ENCODE assay signal across 20 cellular contexts in the genomic region with DNA sequence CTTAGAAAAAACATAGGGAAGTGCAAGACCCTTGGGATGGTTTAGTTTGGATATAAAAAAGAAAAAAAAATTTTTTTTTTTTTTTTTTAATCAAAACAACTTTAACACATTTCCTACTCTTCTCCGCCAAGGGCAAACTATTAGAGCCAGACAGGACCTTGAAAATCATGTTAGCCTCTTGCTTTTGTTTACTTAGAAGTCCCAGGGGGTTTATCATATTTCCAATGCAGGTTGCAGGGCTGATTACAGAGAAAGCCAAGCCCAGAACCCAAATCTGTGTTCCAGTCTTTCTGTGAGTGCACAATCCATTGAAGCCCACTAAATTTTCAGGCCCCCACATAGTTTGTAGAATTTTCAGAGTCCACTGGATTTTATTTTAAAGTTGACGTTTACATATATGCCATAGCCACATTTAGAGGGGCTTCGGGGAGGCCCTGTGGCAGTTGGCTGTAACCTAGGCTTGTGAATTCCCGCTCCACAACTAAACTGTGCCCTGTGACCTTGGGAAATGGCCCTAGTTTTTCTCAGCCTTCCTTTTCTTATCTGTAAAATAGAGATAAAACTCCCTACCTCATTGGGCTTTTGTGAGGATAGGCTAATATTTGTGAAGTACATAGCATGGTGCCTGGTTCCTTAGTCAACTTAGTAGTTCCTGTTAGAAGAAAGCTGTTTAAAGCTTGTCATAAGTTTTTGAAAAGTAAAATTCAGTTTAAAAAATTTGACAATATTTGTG. TPM values are rescaled to one million over a fixed set of nuclear protein-coding genes. Genes with fewer than 3 reads are reported as not detected.
DNase-seq lines count a peak whose midpoint lies in the region; ATAC-seq lines count a peak whose summit lies in the region.
"Had no signal": no experiment of that assay in that cellular context is flagged by ENCODE, and none has a peak within 500 bp of the region (broad histone marks: within the 10 kb centered on the region; RNA-seq: fewer than 3 reads in every experiment).

No MANE protein-coding gene starts in this region.

- no peak overlapping the region for H3K18ac ChIP-seq in mesendoderm (ENCODE audit: low read length)

- no peak overlapping the region for H2AK5ac ChIP-seq in mesendoderm (ENCODE audit: low read length)

- no peaks in the 10 kb centered on the region for H3K4me1 ChIP-seq in mesendoderm (ENCODE audit: control insufficient read depth, low read depth, low read length)
- H3K4me1 ChIP-seq: colonic mucosa, transverse colon had no signal

- no peaks in the 10 kb centered on the region for H3K36me3 Mint-ChIP-seq in effector memory CD8-positive, alpha-beta T cell (ENCODE audit: insufficient read depth)
- H3K36me3 Mint-ChIP-seq: natural killer cell treated with Interleukin-12 subunit alpha and Interleukin-12 subunit beta and Interleukin-15 and Interleukin-18, amount 100 ng/mL, for 72 hours had no signal

- H3K79me2 ChIP-seq in mesendoderm (ENCODE audit: control insufficient read depth, insufficient read depth, low read length): no peaks in the 10 kb centered on the region

- ATAC-seq in effector memory CD8-positive, alpha-beta T cell (replicated peaks): no peak
- ATAC-seq: activated T-cell treated with anti-CD3 and anti-CD28 coated beads, Interleukin-2, amount 50 U/mL, for 72 hours; CD8-positive, alpha-beta T cell; natural killer cell treated with Interleukin-12 subunit alpha and Interleukin-12 subunit beta and Interleukin-15 and Interleukin-18, amount 100 ng/mL, for 72 hours; stimulated activated naive B cell treated with anti-CD40 and anti-IgM and Interleukin-4, amounts not matched to agents 10 μg/mL and 1 μg/mL and 100 μg/mL, for 72 hours had no signal

- H3K4me1 Mint-ChIP-seq in effector memory CD8-positive, alpha-beta T cell (ENCODE audit: low read depth in 2 of 2): peaks cover 8 to 20% of the 10 kb centered on the region in 2 donors

- H3K4me3 ChIP-seq in mesendoderm (ENCODE audit: low read length): no peak overlapping the region
- H3K4me3 ChIP-seq: colonic mucosa, transverse colon had no signal

- peak overlapping the region; percentile 49 for H3K27ac ChIP-seq in caudate nucleus (ENCODE audit: low read depth, low read length)
- no peak overlapping the region for H3K27ac ChIP-seq in mesendoderm (ENCODE audit: low read depth, low read length)
- H3K27ac ChIP-seq: colonic mucosa, transverse colon had no signal

- H3K23ac ChIP-seq in mesendoderm (ENCODE audit: low read length): no peak overlapping the region

- H3K27me3 Mint-ChIP-seq in effector memory CD8-positive, alpha-beta T cell: no peaks in the 10 kb centered on the region
- H3K27me3 Mint-ChIP-seq: natural killer cell treated with Interleukin-12 subunit alpha and Interleukin-12 subunit beta and Interleukin-15 and Interleukin-18, amount 100 ng/mL, for 72 hours; stimulated activated naive B cell treated with anti-CD40 and anti-IgM and Interleukin-4, amounts not matched to agents 10 μg/mL and 1 μg/mL and 100 μg/mL, for 72 hours had no signal

- no peak overlapping the region for H3K56ac ChIP-seq in mesendoderm (ENCODE audit: low read length)

- WGBS in mesendoderm (ENCODE audit: extremely low coverage, insufficient coverage, low lambda C conversion rate): no CpG with 5 or more reads among the region's 4 CpGs

- H4K8ac ChIP-seq in mesendoderm (ENCODE audit: low read depth, low read length): no peak overlapping the region

- no peak overlapping the region for H3K4ac ChIP-seq in mesendoderm (ENCODE audit: low read depth, low read length)

- no peak overlapping the region for H2BK15ac ChIP-seq in mesendoderm (replicated peaks; ENCODE audit: low read depth)

- H3K9me3 Mint-ChIP-seq in effector memory CD8-positive, alpha-beta T cell: no peaks in the 10 kb centered on the region
- H3K9me3 Mint-ChIP-seq: CD8-positive, alpha-beta T cell had no signal

- no peak overlapping the region for H4K5ac ChIP-seq in mesendoderm (ENCODE audit: low read length)

- no peak overlapping the region for H3K27ac Mint-ChIP-seq in effector memory CD8-positive, alpha-beta T cell
- H3K27ac Mint-ChIP-seq: CD8-positive, alpha-beta T cell; natural killer cell treated with Interleukin-12 subunit alpha and Interleukin-12 subunit beta and Interleukin-15 and Interleukin-18, amount 100 ng/mL, for 72 hours; stimulated activated naive B cell treated with anti-CD40 and anti-IgM and Interleukin-4, amounts not matched to agents 10 μg/mL and 1 μg/mL and 100 μg/mL, for 72 hours had no signal

- peak; percentile 16 for DNase-seq in DMS 273 treated with DMSO at 0.1 percent for 48 hours (lab: John Stamatoyannopoulos, UW)
- DNase-seq in NCI-H1436 treated with DMSO at 0.1 percent for 48 hours (lab: John Stamatoyannopoulos, UW): peak; percentile 56
- DNase-seq in caudate nucleus (lab: John Stamatoyannopoulos, UW): no peak
- peak; percentile 48 for DNase-seq in mesendoderm
- no peak for DNase-seq in 8988T
- DNase-seq in effector memory CD8-positive, alpha-beta T cell: no peak
- DNase-seq in NCI-H2029 (lab: John Stamatoyannopoulos, UW): no peak
- no peak for DNase-seq in NOMO-1 (lab: John Stamatoyannopoulos, UW; ENCODE audit: unreplicated experiment in 2 of 2)
- DNase-seq: activated CD4-positive, CD25-positive, alpha-beta regulatory T cell treated with anti-CD3 and anti-CD28 coated beads, Interleukin-2, amount 50 U/mL, for 72 hours; activated naive CD4-positive, alpha-beta T cell treated with anti-CD3 and anti-CD28 coated beads, Interleukin-2, amount 50 U/mL, for 16 hours; activated T-cell treated with anti-CD3 and anti-CD28 coated beads, Interleukin-2, amount 50 U/mL, for 72 hours; CD8-positive, alpha-beta T cell; colonic mucosa; midbrain; NCI-H446 treated with DMSO at 0.1 percent for 48 hours; SHP77 treated with DMSO at 0.1 percent for 48 hours; stimulated activated CD4-positive, alpha-beta T cell treated with anti-CD3 and anti-CD28 coated beads, Interleukin-1b, Interleukin-23, amount 100 ng/mL, for 48 hours; stimulated activated naive B cell treated with anti-CD40 and anti-IgM and Interleukin-4, amounts not matched to agents 10 μg/mL and 1 μg/mL and 100 μg/mL, for 72 hours; transverse colon had no signal

- H3K36me3 ChIP-seq in mesendoderm (ENCODE audit: control insufficient read depth, insufficient read depth, low read length): no peaks in the 10 kb centered on the region
- H3K36me3 ChIP-seq: colonic mucosa, transverse colon had no signal

- H3K4me3 Mint-ChIP-seq in effector memory CD8-positive, alpha-beta T cell: no peak overlapping the region
- H3K4me3 Mint-ChIP-seq: activated T-cell treated with anti-CD3 and anti-CD28 coated beads, Interleukin-2, amount 50 U/mL, for 72 hours; CD8-positive, alpha-beta T cell; natural killer cell treated with Interleukin-12 subunit alpha and Interleukin-12 subunit beta and Interleukin-15 and Interleukin-18, amount 100 ng/mL, for 72 hours; stimulated activated naive B cell treated with anti-CD40 and anti-IgM and Interleukin-4, amounts not matched to agents 10 μg/mL and 1 μg/mL and 100 μg/mL, for 72 hours had no signal

- H3K27me3 ChIP-seq in mesendoderm (ENCODE audit: insufficient read depth, low read length, poor library complexity): no peaks in the 10 kb centered on the region
- H3K27me3 ChIP-seq: colonic mucosa, transverse colon had no signal

- H3K4me2 ChIP-seq in mesendoderm (ENCODE audit: low read length): no peak overlapping the region

- no peak overlapping the region for H2BK5ac ChIP-seq in mesendoderm (ENCODE audit: low read length)

- no peaks in the 10 kb centered on the region for H3K79me1 ChIP-seq in mesendoderm (ENCODE audit: low read length)

- no peak overlapping the region for H2BK120ac ChIP-seq in mesendoderm (ENCODE audit: low read depth, low read length)

- no peak overlapping the region for H3K9ac ChIP-seq in mesendoderm (ENCODE audit: low read length)

RNA-seq across cellular contexts. Expression of a gene that starts 55.7 kb away (rescaled TPM):
- polyA plus RNA-seq in mesendoderm (2013, experiment 1 of 2): 3.2 TPM
- polyA plus RNA-seq in mesendoderm (2013, experiment 2 of 2): 3.8 TPM

Comparison
In these comparisons a context has a peak if more than half of its experiments do, and no peak if none do; other contexts are left out.
1. DNase-seq: peak in DMS 273 treated with DMSO at 0.1 percent for 48 hours (single experiment), NCI-H1436 treated with DMSO at 0.1 percent for 48 hours (single experiment) and mesendoderm (single experiment); none in caudate nucleus (0 of 61), 8988T (single experiment), effector memory CD8-positive, alpha-beta T cell (0 of 3), NCI-H2029 (single experiment) and NOMO-1 (0 of 2).